9 cellular contexts compared by ENCODE assay signal in the genomic region with DNA sequence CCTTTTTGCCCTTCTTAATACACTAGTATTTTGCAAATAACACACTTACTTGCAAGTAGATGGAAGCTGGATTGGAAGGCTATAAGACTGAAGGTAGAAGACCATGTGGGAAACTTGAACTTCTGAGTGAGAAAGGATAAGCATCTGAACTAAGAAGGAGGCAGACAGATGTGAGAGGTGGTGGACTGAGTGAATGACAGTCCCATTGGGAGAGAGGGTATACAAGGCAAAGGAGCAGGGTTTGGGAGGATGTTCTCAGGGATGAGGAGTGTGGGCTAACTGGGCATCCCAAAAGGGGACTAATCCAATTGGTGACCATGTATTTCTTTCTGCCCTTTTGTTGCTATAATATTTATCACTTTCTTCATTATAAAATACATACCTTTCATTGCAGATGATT.
"Had no signal": no experiment of that assay in that cellular context is flagged by ENCODE, and none has a peak within 500 bp of the region (broad histone marks: within the 10 kb centered on the region; RNA-seq: fewer than 3 reads in every experiment).

No MANE protein-coding gene starts in this region.

- H3K27ac Mint-ChIP-seq: GM23338, H9 had no signal

- H3K4me1 Mint-ChIP-seq: H9 had no signal

- DNase-seq: H9, HCEC 1CT, IMR-90, KG1 had no signal

- H2AFZ ChIP-seq: GM23338 had no signal

- H3K27ac ChIP-seq: HL-60 had no signal

- H3K9me3 Mint-ChIP-seq: GM23338, H9 had no signal

- H3K4me3 ChIP-seq: GM23338, K562 had no signal

- H3K4me2 ChIP-seq: GM23338 had no signal

- ATAC-seq: GM23338, K562 had no signal

- FAIRE-seq: H1, H54, K562 had no signal

- H3K4me3 Mint-ChIP-seq: GM23338, H9 had no signal
